Comparison of ENCODE assay signal across 8 cellular contexts in genomic region chr7:118214833-118215182, GRCh38. TPM values are rescaled to one million over a fixed set of nuclear protein-coding genes. Genes with fewer than 3 reads are reported as not detected.
A peak's percentile ranks its signal among the peaks of the same experiment; 100 is the strongest.
DNase-seq lines count a peak whose midpoint lies in the region; ATAC-seq and TF ChIP-seq lines count a peak whose summit lies in the region.

No MANE protein-coding gene starts in this region.

- peak; percentile 6 for ATAC-seq in activated CD4-positive, alpha-beta T cell treated with anti-CD3 and anti-CD28 coated beads for 36 hours
- ATAC-seq in HG03571 (IDR thresholded peaks at IDR 0.05; ENCODE audit: unreplicated experiment) (peak; percentile 18), GM18520 (IDR thresholded peaks at IDR 0.05; ENCODE audit: unreplicated experiment) (no peak)
- peak; percentile 36 for ATAC-seq in stimulated activated naive CD8-positive, alpha-beta T cell treated with anti-CD3 and anti-CD28 coated beads, Interleukin-15, amount 100 ng/mL, for 72 hours

- DNase-seq in activated CD4-positive, alpha-beta T cell treated with anti-CD3 and anti-CD28 coated beads for 36 hours, result no peak
- DNase-seq in activated CD4-positive, alpha-beta T cell treated with anti-CD3 and anti-CD28 coated beads, Interleukin-2, amount 50 U/mL, for 1 hour, result no peak
- DNase-seq in esophagus muscularis mucosa (ENCODE audit: extremely low spot score) (no peak), UCSD-AML1 (lab: John Stamatoyannopoulos, UW; ENCODE audit: unreplicated experiment) (no peak)
- DNase-seq in stimulated activated naive CD8-positive, alpha-beta T cell treated with anti-CD3 and anti-CD28 coated beads, Interleukin-15, amount 100 ng/mL, for 72 hours, result no peak
- no peak for DNase-seq in activated effector memory CD4-positive, alpha-beta T cell treated with Interleukin-2 at 50 U/mL for 16 hours

- H3K4me3 ChIP-seq in esophagus muscularis mucosa, result peak overlapping the region; percentile 56 to 74 (median 62)

- H3K27ac ChIP-seq in esophagus muscularis mucosa (replicated peaks in 1 of 4), result peak overlapping the region; percentile 50 to 68 (median 64)

- no peaks in the 10 kb centered on the region for H3K36me3 Mint-ChIP-seq in activated CD4-positive, alpha-beta T cell treated with anti-CD3 and anti-CD28 coated beads for 36 hours (ENCODE audit: low read depth)

- H3K4me1 ChIP-seq in esophagus muscularis mucosa, result peaks cover 0 to 15% (median 11%) of the 10 kb centered on the region in 4 donors

- H3K27me3 Mint-ChIP-seq in activated CD4-positive, alpha-beta T cell treated with anti-CD3 and anti-CD28 coated beads for 36 hours, result peaks cover 23% of the 10 kb centered on the region
- H3K27me3 Mint-ChIP-seq in stimulated activated naive CD8-positive, alpha-beta T cell treated with anti-CD3 and anti-CD28 coated beads, Interleukin-15, amount 100 ng/mL, for 72 hours, result peaks cover 8% of the 10 kb centered on the region

- peak overlapping the region; percentile 78 for H3K4me3 Mint-ChIP-seq in activated CD4-positive, alpha-beta T cell treated with anti-CD3 and anti-CD28 coated beads for 36 hours
- H3K4me3 Mint-ChIP-seq in stimulated activated naive CD8-positive, alpha-beta T cell treated with anti-CD3 and anti-CD28 coated beads, Interleukin-15, amount 100 ng/mL, for 72 hours, result peak overlapping the region; percentile 87 to 94

- H3K9me3 Mint-ChIP-seq in activated CD4-positive, alpha-beta T cell treated with anti-CD3 and anti-CD28 coated beads for 36 hours (ENCODE audit: low read depth), result no peaks in the 10 kb centered on the region
- no peaks in the 10 kb centered on the region for H3K9me3 Mint-ChIP-seq in stimulated activated naive CD8-positive, alpha-beta T cell treated with anti-CD3 and anti-CD28 coated beads, Interleukin-15, amount 100 ng/mL, for 72 hours

- POLR2A ChIA-PET in activated CD4-positive, alpha-beta T cell treated with anti-CD3 and anti-CD28 coated beads for 36 hours (lab: Charles Lee), result no interaction called here

- TF ChIP-seq CTCF in esophagus muscularis mucosa (IDR thresholded peaks at IDR 0.05), result no peak

- intact Hi-C loops in activated CD4-positive, alpha-beta T cell treated with anti-CD3 and anti-CD28 coated beads for 36 hours (cut with DNase I, micrococcal nuclease), result loop anchor here in 1 of 2 experiments (2.0 kb wide), 1 partner anchor 30 kb away; the partner anchor contains the start of gene LSM8
- intact Hi-C loops in esophagus muscularis mucosa (cut with DNase I), result no loop called here

- H3K27me3 ChIP-seq in esophagus muscularis mucosa, result no peaks in the 10 kb centered on the region

- peak overlapping the region; percentile 10 for H3K27ac Mint-ChIP-seq in activated CD4-positive, alpha-beta T cell treated with anti-CD3 and anti-CD28 coated beads for 36 hours
- H3K27ac Mint-ChIP-seq in stimulated activated naive CD8-positive, alpha-beta T cell treated with anti-CD3 and anti-CD28 coated beads, Interleukin-15, amount 100 ng/mL, for 72 hours, result peak overlapping the region; percentile 88 to 93

- H3K36me3 ChIP-seq in esophagus muscularis mucosa, result no peaks in the 10 kb centered on the region

- H3K4me1 Mint-ChIP-seq in activated CD4-positive, alpha-beta T cell treated with anti-CD3 and anti-CD28 coated beads for 36 hours, result peaks cover 12% of the 10 kb centered on the region
- peaks cover 11% of the 10 kb centered on the region for H3K4me1 Mint-ChIP-seq in stimulated activated naive CD8-positive, alpha-beta T cell treated with anti-CD3 and anti-CD28 coated beads, Interleukin-15, amount 100 ng/mL, for 72 hours

- no peak for TF ChIP-seq EP300 in esophagus muscularis mucosa (IDR thresholded peaks at IDR 0.05)

- H3K9me3 ChIP-seq in esophagus muscularis mucosa, result no peaks in the 10 kb centered on the region

- CTCF ChIA-PET in activated CD4-positive, alpha-beta T cell treated with anti-CD3 and anti-CD28 coated beads for 36 hours (lab: Charles Lee), result interaction anchor here (0.6 kb wide), 1 partner anchor 1826 kb away, joined by 3 read pairs; no protein-coding TSS in a partner anchor

- 35% methylated on average over 3 of the region's 3 CpGs for WGBS in esophagus muscularis mucosa

- TF ChIP-seq POLR2A in esophagus muscularis mucosa (IDR thresholded peaks at IDR 0.05; ENCODE audit: low read depth), result no peak

RNA-seq across cellular contexts. Expression of gene ANKRD7, which starts 9.7 kb away (rescaled TPM):
- total RNA-seq in activated CD4-positive, alpha-beta T cell treated with anti-CD3 and anti-CD28 coated beads for 36 hours, result under 1 TPM in 1 of 2 experiments, not detected in 1; 0.34 TPM
- 1 to 10 TPM in 1 of 4 donors, under 1 TPM in 3; 0.57 to 1.2 (median 0.90) TPM for total RNA-seq in esophagus muscularis mucosa

RNA-seq across cellular contexts. Expression of gene LSM8, which starts 30.8 kb away (rescaled TPM):
- total RNA-seq in activated CD4-positive, alpha-beta T cell treated with anti-CD3 and anti-CD28 coated beads for 36 hours, result 10 to 100 TPM; 35.0 to 49.9 TPM
- total RNA-seq in esophagus muscularis mucosa, result 10 to 100 TPM; 22.1 to 28.1 (median 26.3) TPM
